ENCODE assay signal across 17 cellular contexts in genomic region chr16:83606486-83607030, GRCh38.
A peak's percentile ranks its signal among the peaks of the same experiment; 100 is the strongest.
DNase-seq lines count a peak whose midpoint lies in the region; ATAC-seq and TF ChIP-seq lines count a peak whose summit lies in the region.
"Had no signal": no experiment of that assay in that cellular context is flagged by ENCODE, and none has a peak within 500 bp of the region (broad histone marks: within the 10 kb centered on the region; RNA-seq: fewer than 3 reads in every experiment).

No MANE protein-coding gene starts in this region.

- no peak overlapping the region for H3K27ac Mint-ChIP-seq in osteocyte (ENCODE audit: unreplicated experiment)
- H3K27ac Mint-ChIP-seq in activated naive CD4-positive, alpha-beta T cell treated with anti-CD3 and anti-CD28 coated beads, Interleukin-2, amount 50 U/mL, for 72 hours: no peak overlapping the region
- H3K27ac Mint-ChIP-seq: CD14-positive monocyte had no signal

- H3K9me3 Mint-ChIP-seq in osteocyte (ENCODE audit: unreplicated experiment): peaks cover 2% of the 10 kb centered on the region
- H3K9me3 Mint-ChIP-seq in activated naive CD4-positive, alpha-beta T cell treated with anti-CD3 and anti-CD28 coated beads, Interleukin-2, amount 50 U/mL, for 72 hours: peaks cover 0 to 5% of the 10 kb centered on the region in 2 donors

- H3K4me1 Mint-ChIP-seq in osteocyte (ENCODE audit: unreplicated experiment): peaks cover 3% of the 10 kb centered on the region
- H3K4me1 Mint-ChIP-seq: CD14-positive monocyte had no signal

- H3K36me3 Mint-ChIP-seq in osteocyte (ENCODE audit: unreplicated experiment): no peaks in the 10 kb centered on the region
- no peaks in the 10 kb centered on the region for H3K36me3 Mint-ChIP-seq in activated naive CD4-positive, alpha-beta T cell treated with anti-CD3 and anti-CD28 coated beads, Interleukin-2, amount 50 U/mL, for 72 hours
- H3K36me3 Mint-ChIP-seq: CD14-positive monocyte had no signal

- H3K4me3 ChIP-seq in choroid plexus epithelial cell (ENCODE audit: low read depth, low read length): no peak overlapping the region
- H3K4me3 ChIP-seq: ascending aorta, gastroesophageal sphincter, HAP-1, lower lobe of right lung had no signal

- no peak overlapping the region for H3K4me3 Mint-ChIP-seq in osteocyte (ENCODE audit: unreplicated experiment)
- H3K4me3 Mint-ChIP-seq: CD14-positive monocyte had no signal

- ATAC-seq in HG03469 (IDR thresholded peaks at IDR 0.05; ENCODE audit: unreplicated experiment): no peak
- ATAC-seq in activated naive CD4-positive, alpha-beta T cell treated with anti-CD3 and anti-CD28 coated beads, Interleukin-2, amount 50 U/mL, for 72 hours: no peak
- ATAC-seq: gastroesophageal sphincter, lower lobe of right lung had no signal

- peak; percentile 12 for TF ChIP-seq CTCF in choroid plexus epithelial cell (conservative IDR thresholded peaks at IDR 0.05; ENCODE audit: low read depth, low read length)
- no peak for TF ChIP-seq CTCF in osteocyte (IDR thresholded peaks at IDR 0.05)

- DNase-seq in NCI-H2029 (lab: John Stamatoyannopoulos, UW): peak; percentile 5
- no peak for DNase-seq in NCI-H2029 treated with DMSO at 0.1 percent for 48 hours (lab: John Stamatoyannopoulos, UW)
- peak; percentile 50 for DNase-seq in HT1080 (ENCODE audit: low read depth)
- DNase-seq in choroid plexus epithelial cell (ENCODE audit: low read depth): no peak
- peak; percentile 44 for DNase-seq in osteocyte (ENCODE audit: extremely low spot score, unreplicated experiment)
- no peak for DNase-seq in effector CD8-positive, alpha-beta T cell (lab: John Stamatoyannopoulos, UW)
- no peak for DNase-seq in activated naive CD4-positive, alpha-beta T cell treated with anti-CD3 and anti-CD28 coated beads, Interleukin-2, amount 50 U/mL, for 72 hours (ENCODE audit: low spot score in 2 of 2)
- DNase-seq: activated CD4-positive, alpha-beta T cell treated with anti-CD3 and anti-CD28 coated beads for 48 hours; activated naive CD4-positive, alpha-beta T cell treated with Interleukin-2 at 50 U/mL for 16 hours; activated T-cell treated with anti-CD3 and anti-CD28 coated beads for 4 hours; lower lobe of right lung; NCI-H1694 had no signal

- H3K27me3 Mint-ChIP-seq in osteocyte (ENCODE audit: unreplicated experiment): no peaks in the 10 kb centered on the region

Comparison
In these comparisons a context has a peak if more than half of its experiments do, and no peak if none do; other contexts are left out.
1. DNase-seq: peak in NCI-H2029 (single experiment), HT1080 (single experiment) and osteocyte (single experiment); none in NCI-H2029 treated with DMSO at 0.1 percent for 48 hours (single experiment), choroid plexus epithelial cell (single experiment), effector CD8-positive, alpha-beta T cell (single experiment) and activated naive CD4-positive, alpha-beta T cell treated with anti-CD3 and anti-CD28 coated beads, Interleukin-2, amount 50 U/mL, for 72 hours (0 of 2).